8 cellular contexts compared by ENCODE assay signal in the genomic region with DNA sequence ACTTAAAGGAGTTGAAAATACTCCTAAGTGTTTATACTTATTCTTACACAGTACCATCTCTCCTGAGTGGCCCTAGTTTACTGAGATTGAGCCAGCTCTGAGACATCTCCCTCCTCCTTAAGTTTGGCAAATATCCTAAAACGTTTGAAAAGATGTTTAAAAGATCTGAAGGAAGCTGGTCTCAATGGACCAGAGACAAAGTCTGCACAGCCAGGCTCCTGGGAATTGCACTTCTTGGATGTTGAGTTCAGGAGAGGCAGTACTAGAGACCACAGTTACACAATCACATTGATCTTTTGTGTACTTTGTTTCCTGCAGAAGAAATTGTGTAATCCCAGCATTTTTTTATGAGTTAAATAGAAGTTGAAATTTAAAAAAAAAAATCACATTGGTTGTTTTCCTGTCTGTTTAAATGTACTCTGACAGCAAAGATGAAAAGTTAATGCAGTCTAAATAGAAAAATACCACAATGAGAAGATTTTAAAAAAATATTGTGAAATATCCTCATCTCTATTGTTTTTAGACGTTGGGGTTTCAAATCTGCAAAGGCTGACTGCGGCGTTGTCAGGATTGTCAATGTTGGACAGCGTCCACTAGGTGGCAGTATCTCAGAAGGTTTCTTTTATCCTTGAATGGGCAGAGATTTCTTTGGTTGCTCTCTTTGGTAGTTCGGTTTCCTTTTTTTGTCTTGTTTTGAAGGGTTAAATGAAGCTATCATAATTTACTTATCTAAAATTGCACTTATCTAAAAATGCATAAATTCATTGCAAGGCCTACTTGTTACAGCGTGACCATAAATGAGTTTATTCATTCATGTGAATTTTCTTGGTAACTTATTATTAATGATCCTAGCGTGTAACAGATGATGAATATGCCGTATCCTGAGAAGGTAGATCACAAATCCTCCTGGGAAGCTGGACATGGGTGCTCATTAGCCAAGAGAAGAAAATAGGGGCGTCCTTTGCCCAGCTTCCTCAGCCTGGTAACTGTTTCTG. TPM values are rescaled to one million over a fixed set of nuclear protein-coding genes. Genes with fewer than 3 reads are reported as not detected.
DNase-seq lines count a peak whose midpoint lies in the region; ATAC-seq, FAIRE-seq and TF ChIP-seq lines count a peak whose summit lies in the region.

No MANE protein-coding gene starts in this region.

- H2AFZ ChIP-seq in PC-9, result no peak overlapping the region

- WGBS in ovary, 3 donors, result 32 to 36% (median 34%) methylated on average over 10 of the region's 10 CpGs

- H4K20me1 ChIP-seq in PC-9 (ENCODE audit: insufficient read depth), result no peaks in the 10 kb centered on the region

- TF ChIP-seq POLR2A in ovary (IDR thresholded peaks at IDR 0.05), result no peak

- H3F3A ChIP-seq in PC-9 (ENCODE audit: insufficient read depth, low read depth), result peaks cover 6% of the 10 kb centered on the region; the same call in 1 of the 2 replicates

- no peaks in the 10 kb centered on the region for H3K36me3 ChIP-seq in PC-9 (ENCODE audit: low read depth)
- H3K36me3 ChIP-seq in ovary, result no peaks in the 10 kb centered on the region

- no peaks in the 10 kb centered on the region for H3K79me2 ChIP-seq in PC-9 (ENCODE audit: low read depth)

- intact Hi-C loops in PC-9 (cut with micrococcal nuclease; ENCODE audit: unreplicated experiment), result loop anchor here (10.0 kb wide), 2 partner anchors 260 to 1210 kb away; no protein-coding TSS in a partner anchor
- intact Hi-C loops in ovary (cut with DNase I), result loop anchor here in 1 of 4 donors (5.0 kb wide), 1 partner anchor 1212 kb away; no protein-coding TSS in a partner anchor

- DNase-seq in NCI-H510A treated with DMSO at 0.1 percent for 48 hours (lab: John Stamatoyannopoulos, UW) (peak; percentile 8), NCI-H510A (lab: John Stamatoyannopoulos, UW) (no peak), PC-9 (peak; percentile 33 to 56), frontal cortex (ENCODE audit: low spot score in 2 of 2) (peak in 1 of 2 donors; percentile 66), ovary (peak; percentile 30 to 64 (median 36))
- DNase-seq in Jurkat, Clone E6-1 (ENCODE audit: low read depth, low spot score), result peak; percentile 51
- peak; percentile 16 for DNase-seq in activated effector memory CD4-positive, alpha-beta T cell treated with Interleukin-2 at 50 U/mL for 16 hours

- ATAC-seq in HG02981 (IDR thresholded peaks at IDR 0.05; ENCODE audit: unreplicated experiment), result no peak

- H3K4me2 ChIP-seq in PC-9, result peak overlapping the region; percentile 49; the same call in 1 of the 2 replicates

- CTCF ChIA-PET in PC-9 (lab: Charles Lee), result interaction anchor here (0.6 to 1.1 kb wide), 2 partner anchors 14 to 781 kb away, joined by 4 to 5 read pairs; no protein-coding TSS in a partner anchor

- H3K9me3 ChIP-seq in PC-9 (ENCODE audit: insufficient read depth, low read depth) (no peaks in the 10 kb centered on the region), ovary (no peaks in the 10 kb centered on the region)

- no peak overlapping the region for H3K27ac ChIP-seq in PC-9
- H3K27ac ChIP-seq in ovary, result no peak overlapping the region

- no peak overlapping the region for H3K4me3 ChIP-seq in Jurkat, Clone E6-1 (ENCODE audit: low read length)
- H3K4me3 ChIP-seq in PC-9 (no peak overlapping the region), ovary (no peak overlapping the region)

- peaks cover 10% of the 10 kb centered on the region for H3K4me1 ChIP-seq in PC-9 (replicated peaks; ENCODE audit: insufficient read depth)
- no peaks in the 10 kb centered on the region for H3K4me1 ChIP-seq in ovary (ENCODE audit: insufficient read depth)

- no peaks in the 10 kb centered on the region for H3K9me2 ChIP-seq in PC-9 (ENCODE audit: insufficient read depth)

- peak; percentile 83 for TF ChIP-seq CTCF in PC-9 (conservative IDR thresholded peaks at IDR 0.05)
- peak; percentile 52 to 61 (median 53) for TF ChIP-seq CTCF in ovary (IDR thresholded peaks at IDR 0.05)

- BruUV-seq in PC-9 (replicated peaks; lab: Mats Ljungman, UMichigan), result no TSS peak

- TF ChIP-seq EP300 in ovary (IDR thresholded peaks at IDR 0.05), result no peak

- H3K27me3 ChIP-seq in PC-9 (ENCODE audit: insufficient read depth, low read depth) (no peaks in the 10 kb centered on the region), ovary (no peaks in the 10 kb centered on the region)

- POLR2A ChIA-PET in PC-9 (lab: Charles Lee; ENCODE audit: unreplicated experiment), result no interaction called here

- FAIRE-seq in frontal cortex (lab: Jason Lieb, UNC), result peak; percentile 96

RNA-seq across cellular contexts. Expression of a gene that starts 20.9 kb away (rescaled TPM):
- not detected for polyA plus RNA-seq in Jurkat, Clone E6-1 (2012; ENCODE audit: insufficient read depth, insufficient read length)
- total RNA-seq in PC-9 (2021) (not detected in 2 replicates), frontal cortex (0.41 TPM), ovary (not detected)
- polyA plus RNA-seq in ovary, result under 1 TPM in 1 of 2 donors, not detected in 1; 0.13 TPM
